In the genomic region with DNA sequence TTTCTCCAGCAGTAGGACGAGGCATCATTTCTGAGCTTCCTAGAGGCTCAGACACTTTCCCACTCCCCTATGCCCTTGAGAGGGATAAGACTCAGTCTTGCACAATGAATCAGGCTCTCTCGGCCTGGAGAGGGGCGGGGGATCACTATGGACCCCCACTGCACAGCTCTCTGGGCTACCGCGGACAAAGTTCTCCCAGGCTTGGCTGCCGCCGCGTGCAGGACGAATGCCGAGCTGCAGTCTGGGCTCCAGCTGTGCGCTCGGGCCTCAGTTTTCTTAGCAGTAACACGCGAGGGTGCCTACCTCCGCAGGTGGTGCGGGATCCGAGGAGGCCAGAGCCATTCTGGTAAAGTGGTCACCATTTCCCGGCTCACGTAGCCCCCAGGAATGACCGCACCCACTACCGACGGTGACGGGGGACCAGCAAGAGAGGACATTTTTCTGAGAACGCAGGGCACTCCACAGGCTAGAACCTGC, we compare ENCODE assay signal across 8 cellular contexts. TPM values are rescaled to one million over a fixed set of nuclear protein-coding genes. Genes with fewer than 3 reads are reported as not detected.
DNase-seq lines count a peak whose midpoint lies in the region; ATAC-seq, FAIRE-seq and TF ChIP-seq lines count a peak whose summit lies in the region.

No MANE protein-coding gene starts in this region.

- no peaks in the 10 kb centered on the region for H3K79me2 ChIP-seq in astrocyte (ENCODE audit: insufficient read depth, low read length)

- TF ChIP-seq CTCF in astrocyte (IDR thresholded peaks at IDR 0.05; ENCODE audit: insufficient read depth, low read depth, low read length) = no peak
- no peak for TF ChIP-seq CTCF in right lobe of liver (IDR thresholded peaks at IDR 0.05)

- H3K9me3 ChIP-seq in astrocyte (ENCODE audit: insufficient read depth, low read depth, low read length) (no peaks in the 10 kb centered on the region), right lobe of liver (no peaks in the 10 kb centered on the region), thymus (ENCODE audit: control insufficient read depth) (no peaks in the 10 kb centered on the region)

- TF ChIP-seq POLR2A in right lobe of liver (IDR thresholded peaks at IDR 0.05) = no peak

- peaks cover 12% of the 10 kb centered on the region for H3K4me1 ChIP-seq in astrocyte (ENCODE audit: insufficient read depth, low read length)
- peaks cover 0 to 33% (median 5%) of the 10 kb centered on the region in 4 donors for H3K4me1 ChIP-seq in right lobe of liver
- peaks cover 7% of the 10 kb centered on the region for H3K4me1 ChIP-seq in thymus (ENCODE audit: control insufficient read depth, insufficient read depth, low read length)

- H3K27me3 Mint-ChIP-seq in activated CD4-positive, alpha-beta T cell treated with anti-CD3 and anti-CD28 coated beads for 36 hours = no peaks in the 10 kb centered on the region
- peaks cover 46% of the 10 kb centered on the region for H3K27me3 Mint-ChIP-seq in astrocyte (ENCODE audit: low read depth, unreplicated experiment)

- POLR2A ChIA-PET in activated CD4-positive, alpha-beta T cell treated with anti-CD3 and anti-CD28 coated beads for 36 hours (lab: Charles Lee) = no interaction called here

- H3K4me3 ChIP-seq in astrocyte (ENCODE audit: insufficient read depth, low read depth, low read length) (no peak overlapping the region), right lobe of liver (peak overlapping the region; percentile 45 to 61 (median 48)), thymus (ENCODE audit: low read length) (peak overlapping the region; percentile 53)

- H3K36me3 Mint-ChIP-seq in activated CD4-positive, alpha-beta T cell treated with anti-CD3 and anti-CD28 coated beads for 36 hours (ENCODE audit: low read depth) = no peaks in the 10 kb centered on the region
- H3K36me3 Mint-ChIP-seq in astrocyte (ENCODE audit: low read depth, unreplicated experiment) = peaks cover 18% of the 10 kb centered on the region

- no peak overlapping the region for H3K9ac ChIP-seq in astrocyte (ENCODE audit: low read length)

- peak overlapping the region; percentile 96 for H3K4me2 ChIP-seq in astrocyte (ENCODE audit: low read length)

- H3K36me3 ChIP-seq in astrocyte (ENCODE audit: insufficient read depth, low read length) (no peaks in the 10 kb centered on the region), right lobe of liver (no peaks in the 10 kb centered on the region), thymus (ENCODE audit: control insufficient read depth, insufficient read depth) (no peaks in the 10 kb centered on the region)

- H3K4me3 Mint-ChIP-seq in activated CD4-positive, alpha-beta T cell treated with anti-CD3 and anti-CD28 coated beads for 36 hours = peak overlapping the region; percentile 67
- peak overlapping the region; percentile 74 for H3K4me3 Mint-ChIP-seq in astrocyte (ENCODE audit: unreplicated experiment)

- H3K27me3 ChIP-seq in astrocyte (ENCODE audit: insufficient read depth, low read length) (peaks cover 7% of the 10 kb centered on the region), right lobe of liver (no peaks in the 10 kb centered on the region), thymus (ENCODE audit: control insufficient read depth, insufficient read depth) (peaks cover 7% of the 10 kb centered on the region)

- no peak for ATAC-seq in activated CD4-positive, alpha-beta T cell treated with anti-CD3 and anti-CD28 coated beads for 36 hours
- no peak for ATAC-seq in right lobe of liver

- 22% methylated on average over 11 of the region's 24 CpGs for WGBS in right lobe of liver (ENCODE audit: insufficient coverage, low coverage, low lambda C conversion rate, missing lambda C conversion rate)
- WGBS in thymus = 11% methylated on average over 24 of the region's 24 CpGs

- H3K4me1 Mint-ChIP-seq in activated CD4-positive, alpha-beta T cell treated with anti-CD3 and anti-CD28 coated beads for 36 hours = peaks cover 36% of the 10 kb centered on the region
- H3K4me1 Mint-ChIP-seq in astrocyte (ENCODE audit: low read depth, unreplicated experiment) = peaks cover 9% of the 10 kb centered on the region

- H3K27ac ChIP-seq in astrocyte (ENCODE audit: low read depth, low read length) (no peak overlapping the region), right lobe of liver (peak overlapping the region in 1 of 3 donors; percentile 18), thymus (ENCODE audit: low read depth) (no peak overlapping the region)

- H4K20me1 ChIP-seq in astrocyte (ENCODE audit: insufficient read depth, low read length) = no peaks in the 10 kb centered on the region

- no peaks in the 10 kb centered on the region for H3K9me3 Mint-ChIP-seq in activated CD4-positive, alpha-beta T cell treated with anti-CD3 and anti-CD28 coated beads for 36 hours (ENCODE audit: low read depth)
- H3K9me3 Mint-ChIP-seq in astrocyte (ENCODE audit: unreplicated experiment) = peaks cover 5% of the 10 kb centered on the region

- FAIRE-seq in astrocyte (lab: Jason Lieb, UNC) = no peak

- peak overlapping the region; percentile 61 for H3K27ac Mint-ChIP-seq in activated CD4-positive, alpha-beta T cell treated with anti-CD3 and anti-CD28 coated beads for 36 hours
- H3K27ac Mint-ChIP-seq in astrocyte (ENCODE audit: unreplicated experiment) = no peak overlapping the region

- peak; percentile 48 for DNase-seq in activated CD4-positive, alpha-beta T cell treated with anti-CD3 and anti-CD28 coated beads for 36 hours
- no peak for DNase-seq in activated CD4-positive, alpha-beta T cell treated with anti-CD3 and anti-CD28 coated beads for 4 hours
- DNase-seq in astrocyte (ENCODE audit: low read depth) (no peak), right lobe of liver (peak in 2 of 3 donors; percentile 41 to 63), kidney tubule cell (ENCODE audit: low spot score) (no peak), AG08395 (ENCODE audit: low spot score) (no peak), amygdala (lab: John Stamatoyannopoulos, UW) (no peak)

- H2AFZ ChIP-seq in astrocyte (ENCODE audit: low read depth, low read length) = peak overlapping the region; percentile 73

- intact Hi-C loops in activated CD4-positive, alpha-beta T cell treated with anti-CD3 and anti-CD28 coated beads for 36 hours (cut with DNase I, micrococcal nuclease) = loop anchor here (1.0 to 2.0 kb wide), 5 partner anchors 78 to 564 kb away; a partner anchor contains a TSS
- intact Hi-C loops in right lobe of liver (cut with DNase I) = no loop called here

- CTCF ChIA-PET in activated CD4-positive, alpha-beta T cell treated with anti-CD3 and anti-CD28 coated beads for 36 hours (lab: Charles Lee) = interaction anchor here (0.6 to 9.2 kb wide), 5 partner anchors 47 to 331 kb away, joined by 3 to 76 read pairs (median 3); a partner anchor contains a TSS

RNA-seq across cellular contexts. Expression of a gene that starts 3.4 kb away (rescaled TPM):
- total RNA-seq in activated CD4-positive, alpha-beta T cell treated with anti-CD3 and anti-CD28 coated beads for 36 hours = 1 to 10 TPM; 2.2 to 2.3 TPM
- total RNA-seq in astrocyte (6.9 and 7.3 TPM in 2 replicates), right lobe of liver (10 to 100 TPM; 27.1 to 73.6 (median 36.0) TPM)
- polyA plus RNA-seq in thymus = 1.3 TPM

RNA-seq across cellular contexts. Expression of a gene that starts 50.7 kb away (rescaled TPM):
- 10 to 100 TPM; 14.9 to 22.9 TPM for total RNA-seq in activated CD4-positive, alpha-beta T cell treated with anti-CD3 and anti-CD28 coated beads for 36 hours
- total RNA-seq in astrocyte (12.8 and 12.9 TPM in 2 replicates), right lobe of liver (10 to 100 TPM in 4 of 6 experiments, 1 to 10 TPM in 2; 4.9 to 13.7 (median 11.2) TPM)
- polyA plus RNA-seq in thymus = 33.9 TPM

RNA-seq across cellular contexts. Expression of a gene that starts 51.0 kb away (rescaled TPM):
- total RNA-seq in activated CD4-positive, alpha-beta T cell treated with anti-CD3 and anti-CD28 coated beads for 36 hours = 1 to 10 TPM; 5.9 to 7.7 TPM
- total RNA-seq in astrocyte (0.79 and 0.86 TPM in 2 replicates), right lobe of liver (under 1 TPM; 0.14 to 0.74 (median 0.24) TPM)
- polyA plus RNA-seq in thymus = 0.57 TPM

Comparison
In these comparisons a context has a peak if more than half of its experiments do, and no peak if none do; other contexts are left out.
1. DNase-seq: peak in activated CD4-positive, alpha-beta T cell treated with anti-CD3 and anti-CD28 coated beads for 36 hours (single experiment) and right lobe of liver (2 of 3); none in activated CD4-positive, alpha-beta T cell treated with anti-CD3 and anti-CD28 coated beads for 4 hours (0 of 2), astrocyte (single experiment), kidney tubule cell (single experiment), AG08395 (single experiment) and amygdala (0 of 56).
2. intact Hi-C loops: an anchor here in activated CD4-positive, alpha-beta T cell treated with anti-CD3 and anti-CD28 coated beads for 36 hours (1.0 to 2.0 kb wide); none called in right lobe of liver.